Comparison of ENCODE assay signal across 1 cellular context in genomic region chr4:139118365-139118764, GRCh38.
TF ChIP-seq lines count a peak whose summit lies in the region.

No MANE protein-coding gene starts in this region.

TF ChIP-seq in WTC11, 78 proteins besides CTCF, POLR2A, EP300 and RAD21 (continued from another document):
- TF ChIP-seq, protein P1, sequence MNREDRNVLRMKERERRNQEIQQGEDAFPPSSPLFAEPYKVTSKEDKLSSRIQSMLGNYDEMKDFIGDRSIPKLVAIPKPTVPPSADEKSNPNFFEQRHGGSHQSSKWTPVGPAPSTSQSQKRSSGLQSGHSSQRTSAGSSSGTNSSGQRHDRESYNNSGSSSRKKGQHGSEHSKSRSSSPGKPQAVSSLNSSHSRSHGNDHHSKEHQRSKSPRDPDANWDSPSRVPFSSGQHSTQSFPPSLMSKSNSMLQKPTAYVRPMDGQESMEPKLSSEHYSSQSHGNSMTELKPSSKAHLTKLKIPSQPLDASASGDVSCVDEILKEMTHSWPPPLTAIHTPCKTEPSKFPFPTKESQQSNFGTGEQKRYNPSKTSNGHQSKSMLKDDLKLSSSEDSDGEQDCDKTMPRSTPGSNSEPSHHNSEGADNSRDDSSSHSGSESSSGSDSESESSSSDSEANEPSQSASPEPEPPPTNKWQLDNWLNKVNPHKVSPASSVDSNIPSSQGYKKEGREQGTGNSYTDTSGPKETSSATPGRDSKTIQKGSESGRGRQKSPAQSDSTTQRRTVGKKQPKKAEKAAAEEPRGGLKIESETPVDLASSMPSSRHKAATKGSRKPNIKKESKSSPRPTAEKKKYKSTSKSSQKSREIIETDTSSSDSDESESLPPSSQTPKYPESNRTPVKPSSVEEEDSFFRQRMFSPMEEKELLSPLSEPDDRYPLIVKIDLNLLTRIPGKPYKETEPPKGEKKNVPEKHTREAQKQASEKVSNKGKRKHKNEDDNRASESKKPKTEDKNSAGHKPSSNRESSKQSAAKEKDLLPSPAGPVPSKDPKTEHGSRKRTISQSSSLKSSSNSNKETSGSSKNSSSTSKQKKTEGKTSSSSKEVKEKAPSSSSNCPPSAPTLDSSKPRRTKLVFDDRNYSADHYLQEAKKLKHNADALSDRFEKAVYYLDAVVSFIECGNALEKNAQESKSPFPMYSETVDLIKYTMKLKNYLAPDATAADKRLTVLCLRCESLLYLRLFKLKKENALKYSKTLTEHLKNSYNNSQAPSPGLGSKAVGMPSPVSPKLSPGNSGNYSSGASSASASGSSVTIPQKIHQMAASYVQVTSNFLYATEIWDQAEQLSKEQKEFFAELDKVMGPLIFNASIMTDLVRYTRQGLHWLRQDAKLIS (CRISPR knock-in tag; IDR thresholded peaks at IDR 0.05; ENCODE audit: borderline replicate concordance), result no peak
- TF ChIP-seq ATF6 (CRISPR knock-in tag; IDR thresholded peaks at IDR 0.05), result no peak
- TF ChIP-seq ZNF512 (CRISPR knock-in tag; IDR thresholded peaks at IDR 0.05; ENCODE audit: borderline replicate concordance), result no peak
- TF ChIP-seq NR3C1 (CRISPR knock-in tag; conservative IDR thresholded peaks at IDR 0.05; ENCODE audit: low read depth), result no peak
- no peak for TF ChIP-seq ATF1 (CRISPR knock-in tag; IDR thresholded peaks at IDR 0.05)
- TF ChIP-seq KAT7 (CRISPR knock-in tag; IDR thresholded peaks at IDR 0.05; ENCODE audit: borderline replicate concordance), result no peak
- TF ChIP-seq, protein P2, sequence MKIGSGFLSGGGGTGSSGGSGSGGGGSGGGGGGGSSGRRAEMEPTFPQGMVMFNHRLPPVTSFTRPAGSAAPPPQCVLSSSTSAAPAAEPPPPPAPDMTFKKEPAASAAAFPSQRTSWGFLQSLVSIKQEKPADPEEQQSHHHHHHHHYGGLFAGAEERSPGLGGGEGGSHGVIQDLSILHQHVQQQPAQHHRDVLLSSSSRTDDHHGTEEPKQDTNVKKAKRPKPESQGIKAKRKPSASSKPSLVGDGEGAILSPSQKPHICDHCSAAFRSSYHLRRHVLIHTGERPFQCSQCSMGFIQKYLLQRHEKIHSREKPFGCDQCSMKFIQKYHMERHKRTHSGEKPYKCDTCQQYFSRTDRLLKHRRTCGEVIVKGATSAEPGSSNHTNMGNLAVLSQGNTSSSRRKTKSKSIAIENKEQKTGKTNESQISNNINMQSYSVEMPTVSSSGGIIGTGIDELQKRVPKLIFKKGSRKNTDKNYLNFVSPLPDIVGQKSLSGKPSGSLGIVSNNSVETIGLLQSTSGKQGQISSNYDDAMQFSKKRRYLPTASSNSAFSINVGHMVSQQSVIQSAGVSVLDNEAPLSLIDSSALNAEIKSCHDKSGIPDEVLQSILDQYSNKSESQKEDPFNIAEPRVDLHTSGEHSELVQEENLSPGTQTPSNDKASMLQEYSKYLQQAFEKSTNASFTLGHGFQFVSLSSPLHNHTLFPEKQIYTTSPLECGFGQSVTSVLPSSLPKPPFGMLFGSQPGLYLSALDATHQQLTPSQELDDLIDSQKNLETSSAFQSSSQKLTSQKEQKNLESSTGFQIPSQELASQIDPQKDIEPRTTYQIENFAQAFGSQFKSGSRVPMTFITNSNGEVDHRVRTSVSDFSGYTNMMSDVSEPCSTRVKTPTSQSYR (CRISPR knock-in tag; IDR thresholded peaks at IDR 0.05), result no peak
- TF ChIP-seq NR2C2 (CRISPR knock-in tag; IDR thresholded peaks at IDR 0.05), result no peak
